Comparison of ENCODE assay signal across 13 cellular contexts in genomic region chr10:12193193-12193592, GRCh38. TPM values are rescaled to one million over a fixed set of nuclear protein-coding genes. Genes with fewer than 3 reads are reported as not detected.
A peak's percentile ranks its signal among the peaks of the same experiment; 100 is the strongest.
DNase-seq lines count a peak whose midpoint lies in the region; ATAC-seq and TF ChIP-seq lines count a peak whose summit lies in the region.
"Had no signal": no experiment of that assay in that cellular context is flagged by ENCODE, and none has a peak within 500 bp of the region (broad histone marks: within the 10 kb centered on the region; RNA-seq: fewer than 3 reads in every experiment).

No MANE protein-coding gene starts in this region.

- H3K4me3 ChIP-seq in A673 (ENCODE audit: low read depth, low read length, poor library complexity, severe bottlenecking) (no peak overlapping the region), brain microvascular endothelial cell (ENCODE audit: low read depth, low read length) (no peak overlapping the region)

- peaks cover 22% of the 10 kb centered on the region for H3K4me1 ChIP-seq in A673 (ENCODE audit: insufficient read depth, low read length, poor library complexity, severe bottlenecking)

- in situ Hi-C loops in brain microvascular endothelial cell (cut with HindIII; ENCODE audit: low pct_ligation_motif_present, low sequenced_read_pairs) = no loop called here

- no TSS peak for BruUV-seq in A673 (replicated peaks; lab: Mats Ljungman, UMichigan)

- ATAC-seq in WTC11 = no peak
- ATAC-seq in HG03565 (IDR thresholded peaks at IDR 0.05; ENCODE audit: unreplicated experiment) = no peak

- CTCF ChIA-PET in A673 (lab: Charles Lee) (no interaction called here), WTC11 (lab: Charles Lee) (no interaction called here)

- H3K36me3 ChIP-seq in A673 (ENCODE audit: insufficient read depth, low read length, poor library complexity, severe bottlenecking) (no peaks in the 10 kb centered on the region), brain microvascular endothelial cell (replicated peaks) (no peaks in the 10 kb centered on the region)
- H3K36me3 ChIP-seq: left ventricle myocardium inferior, WERI-Rb-1 had no signal

- H3K9me3 Mint-ChIP-seq in WTC11 = no peaks in the 10 kb centered on the region
- H3K9me3 Mint-ChIP-seq: activated naive CD4-positive, alpha-beta T cell treated with anti-CD3 and anti-CD28 coated beads, Interleukin-2, amount 10 ng/mL, durations not matched to agents 7 days and 5 days had no signal

- DNase-seq in A673 (ENCODE audit: low spot score) (peak; percentile 17), ELR (ENCODE audit: low read depth) (peak; percentile 46), WTC11 (ENCODE audit: low spot score) (no peak), iris pigment epithelial cell (ENCODE audit: low read depth) (peak; percentile 82), GM20000 (ENCODE audit: low spot score) (no peak), brain microvascular endothelial cell (no peak)
- no peak for DNase-seq in activated CD8-positive, alpha-beta memory T cell treated with anti-CD3 and anti-CD28 coated beads for 24 hours
- DNase-seq: activated naive CD4-positive, alpha-beta T cell treated with anti-CD3 and anti-CD28 coated beads, Interleukin-2, amount 10 ng/mL, durations not matched to agents 7 days and 5 days; Calu3; left ventricle myocardium inferior; NCI-H1417; WERI-Rb-1 had no signal

- no peaks in the 10 kb centered on the region for H3K27me3 Mint-ChIP-seq in WTC11 (ENCODE audit: low read depth)
- H3K27me3 Mint-ChIP-seq: activated naive CD4-positive, alpha-beta T cell treated with anti-CD3 and anti-CD28 coated beads, Interleukin-2, amount 10 ng/mL, durations not matched to agents 7 days and 5 days had no signal

- H3K27ac ChIP-seq in A673 (ENCODE audit: low read depth, low read length, poor library complexity, severe bottlenecking) (no peak overlapping the region), brain microvascular endothelial cell (no peak overlapping the region)
- H3K27ac ChIP-seq: left ventricle myocardium inferior, WERI-Rb-1 had no signal

- peaks cover 39% of the 10 kb centered on the region for H3K4me1 Mint-ChIP-seq in WTC11

- TF ChIP-seq CTCF in A673 (conservative IDR thresholded peaks at IDR 0.05; ENCODE audit: low read depth, low read length) (no peak), WTC11 (IDR thresholded peaks at IDR 0.05) (no peak), GM20000 (IDR thresholded peaks at IDR 0.05; ENCODE audit: extremely low read depth, missing control alignments) (no peak), brain microvascular endothelial cell (IDR thresholded peaks at IDR 0.05; ENCODE audit: low read depth, low read length, missing control alignments) (no peak)

- H3K27me3 ChIP-seq in A673 (replicated peaks; ENCODE audit: insufficient read depth, low read depth, low read length, poor library complexity) = no peaks in the 10 kb centered on the region
- no peaks in the 10 kb centered on the region for H3K27me3 ChIP-seq in brain microvascular endothelial cell (replicated peaks)

- intact Hi-C loops in A673 (cut with micrococcal nuclease; ENCODE audit: unreplicated experiment) = no loop called here

- no peaks in the 10 kb centered on the region for H3K9me3 ChIP-seq in A673 (ENCODE audit: low read depth, low read length, poor library complexity, severe bottlenecking)
- H3K9me3 ChIP-seq: left ventricle myocardium inferior had no signal

- POLR2A ChIA-PET in A673 (lab: Charles Lee; ENCODE audit: low non-redundant PET) = interaction anchor here (0.7 kb wide), 1 partner anchor 47 kb away, joined by 11 read pairs; no protein-coding TSS in a partner anchor
- POLR2A ChIA-PET in WTC11 (lab: Charles Lee) = no interaction called here

- H3K36me3 Mint-ChIP-seq in WTC11 = peaks cover 20% of the 10 kb centered on the region

- H3K4me3 Mint-ChIP-seq in WTC11 = peak overlapping the region; percentile 39; the same call in 1 of the 2 replicates
- H3K4me3 Mint-ChIP-seq: activated naive CD4-positive, alpha-beta T cell treated with anti-CD3 and anti-CD28 coated beads, Interleukin-2, amount 10 ng/mL, durations not matched to agents 7 days and 5 days had no signal

- H3K27ac Mint-ChIP-seq in WTC11 = peak overlapping the region; percentile 94

TF ChIP-seq in WTC11, 78 proteins besides CTCF, POLR2A, EP300 and RAD21:
- TF ChIP-seq PRDM15 (CRISPR knock-in tag; IDR thresholded peaks at IDR 0.05) = no peak
- no peak for TF ChIP-seq ZBTB21 (CRISPR knock-in tag; IDR thresholded peaks at IDR 0.05; ENCODE audit: borderline replicate concordance)
- TF ChIP-seq ATF2 (CRISPR knock-in tag; IDR thresholded peaks at IDR 0.05; ENCODE audit: borderline replicate concordance, low read depth) = no peak
- TF ChIP-seq NR1H2 (CRISPR knock-in tag; IDR thresholded peaks at IDR 0.05) = no peak
- no peak for TF ChIP-seq ZNF232 (CRISPR knock-in tag; IDR thresholded peaks at IDR 0.05)
- no peak for TF ChIP-seq ZNF416 (CRISPR knock-in tag; IDR thresholded peaks at IDR 0.05)

RNA-seq across cellular contexts. Expression of gene NUDT5, which starts 2.5 kb away (rescaled TPM):
- total RNA-seq in A673 (2021) = 133 and 137 TPM in 2 replicates
- 107 to 119 TPM (median 109 TPM) in 3 replicates for total RNA-seq in WTC11 (2021)

RNA-seq across cellular contexts. Expression of gene CDC123, which starts 2.8 kb away (rescaled TPM):
- total RNA-seq in A673 (2021) (189 and 207 TPM in 2 replicates), WTC11 (2021) (137 to 153 TPM (median 143 TPM) in 3 replicates)

Comparison
In these comparisons a context has a peak if more than half of its experiments do, and no peak if none do; other contexts are left out.
1. DNase-seq: peak in A673 (single experiment), ELR (single experiment) and iris pigment epithelial cell (single experiment); none in WTC11 (single experiment), GM20000 (single experiment), activated CD8-positive, alpha-beta memory T cell treated with anti-CD3 and anti-CD28 coated beads for 24 hours (single experiment) and brain microvascular endothelial cell (single experiment).